Comparison of ENCODE assay signal across 1 cellular context in the genomic region with DNA sequence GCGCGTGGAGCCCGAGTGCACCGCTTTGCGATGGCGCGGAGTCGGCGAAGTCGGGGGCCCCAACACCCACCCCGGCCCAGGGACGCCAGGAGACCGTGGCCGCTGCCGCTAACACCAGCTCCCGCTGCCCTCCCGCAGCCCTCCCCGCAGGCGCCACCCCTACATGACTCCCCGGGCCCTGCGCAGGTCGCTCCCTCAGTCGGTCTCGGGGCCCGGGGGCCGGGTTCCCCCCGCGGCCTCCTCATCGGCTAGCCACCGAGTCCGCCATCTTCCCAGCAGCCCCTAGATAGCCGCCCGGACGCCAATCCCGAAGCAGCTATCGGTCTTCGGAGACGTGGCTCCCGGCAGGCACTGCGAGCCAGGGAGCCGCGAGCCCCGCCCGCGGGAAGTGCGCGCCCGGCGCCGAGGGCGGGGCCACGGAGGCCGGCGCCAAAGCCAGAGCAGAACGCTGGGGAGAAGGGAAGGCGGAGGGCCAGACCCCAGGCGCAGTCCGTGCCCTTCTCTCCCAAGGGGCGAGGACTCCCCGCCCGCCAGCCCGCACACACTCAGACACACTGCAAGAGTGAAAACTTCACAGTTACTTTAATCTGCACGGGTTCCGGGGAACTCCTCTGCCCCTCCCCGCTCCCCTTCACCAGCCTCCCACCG.
A peak's percentile ranks its signal among the peaks of the same experiment; 100 is the strongest.
TF ChIP-seq lines count a peak whose summit lies in the region.

FASTK (minus strand) TSS at position 288 of the 648 bp plus-strand sequence; CDS start at position 245, 43 bp downstream.

TF ChIP-seq in HepG2, 621 proteins besides CTCF, POLR2A, EP300 and RAD21 (continued from another document and continues in another):
- TF ChIP-seq FUBP1 (CRISPR knock-in tag; IDR thresholded peaks at IDR 0.05; ENCODE audit: borderline replicate concordance) (no peak), GZF1 (CRISPR knock-in tag; IDR thresholded peaks at IDR 0.05) (peak; percentile 66; the same call in 1 of the 2 replicates), ZBTB10 (CRISPR knock-in tag; IDR thresholded peaks at IDR 0.05; ENCODE audit: borderline replicate concordance) (no peak), ZNF605 (CRISPR knock-in tag; IDR thresholded peaks at IDR 0.05) (peak; percentile 38; the same call in 1 of the 2 replicates), ZNF543 (CRISPR knock-in tag; IDR thresholded peaks at IDR 0.05) (peak; percentile 89), ZGPAT (CRISPR knock-in tag; IDR thresholded peaks at IDR 0.05) (peak; percentile 79), REPIN1 (CRISPR knock-in tag; IDR thresholded peaks at IDR 0.05; ENCODE audit: borderline replicate concordance, low read depth) (peak; percentile 82; the same call in 1 of the 2 replicates), ZFP36 (IDR thresholded peaks at IDR 0.05; ENCODE audit: borderline replicate concordance, low read depth, low read length, partially characterized antibody) (no peak), KDM5A (IDR thresholded peaks at IDR 0.05; ENCODE audit: borderline replicate concordance, low read length) (peak; percentile 78), ETV5 (CRISPR knock-in tag; IDR thresholded peaks at IDR 0.05; ENCODE audit: borderline replicate concordance) (no peak), ZNF512B (CRISPR knock-in tag; IDR thresholded peaks at IDR 0.05; ENCODE audit: borderline replicate concordance) (no peak), MIXL1 (CRISPR knock-in tag; IDR thresholded peaks at IDR 0.05) (peak; percentile 12; the same call in 1 of the 2 replicates), BCL6 (CRISPR knock-in tag; IDR thresholded peaks at IDR 0.05) (0 out of 2 replicates have a peak, but pooled peaks have one; percentile 15), ZNF687 (CRISPR knock-in tag; IDR thresholded peaks at IDR 0.05) (peak; percentile 83), ZNF274 (CRISPR knock-in tag; IDR thresholded peaks at IDR 0.05) (peak; percentile 89), POLR2AphosphoS5 (IDR thresholded peaks at IDR 0.05; ENCODE audit: low read depth, low read length) (peak; percentile 68), ZNF44 (CRISPR knock-in tag; IDR thresholded peaks at IDR 0.05) (peak; percentile 77; the same call in 1 of the 2 replicates), SOX6 (IDR thresholded peaks at IDR 0.05) (no peak), SOX6 (CRISPR knock-in tag; IDR thresholded peaks at IDR 0.05) (peak; percentile 50), TBX2 (CRISPR knock-in tag; IDR thresholded peaks at IDR 0.05; ENCODE audit: borderline replicate concordance) (peak; percentile 22), ZNF770 (CRISPR knock-in tag; IDR thresholded peaks at IDR 0.05) (peak; percentile 35; the same call in 1 of the 2 replicates), CHD2 (IDR thresholded peaks at IDR 0.05; ENCODE audit: low read depth, low read length) (no peak; the same call in 1 of the 2 replicates), ZMYM4 (CRISPR knock-in tag; IDR thresholded peaks at IDR 0.05) (peak; percentile 37; the same call in 1 of the 2 replicates), JUNB (CRISPR knock-in tag; IDR thresholded peaks at IDR 0.05; ENCODE audit: borderline replicate concordance) (no peak)
- TF ChIP-seq, protein P1, sequence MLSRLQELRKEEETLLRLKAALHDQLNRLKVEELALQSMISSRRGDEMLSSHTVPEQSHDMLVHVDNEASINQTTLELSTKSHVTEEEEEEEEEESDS (CRISPR knock-in tag; IDR thresholded peaks at IDR 0.05; ENCODE audit: borderline replicate concordance): peak; percentile 84; the same call in 1 of the 2 replicates
- TF ChIP-seq, protein P2, sequence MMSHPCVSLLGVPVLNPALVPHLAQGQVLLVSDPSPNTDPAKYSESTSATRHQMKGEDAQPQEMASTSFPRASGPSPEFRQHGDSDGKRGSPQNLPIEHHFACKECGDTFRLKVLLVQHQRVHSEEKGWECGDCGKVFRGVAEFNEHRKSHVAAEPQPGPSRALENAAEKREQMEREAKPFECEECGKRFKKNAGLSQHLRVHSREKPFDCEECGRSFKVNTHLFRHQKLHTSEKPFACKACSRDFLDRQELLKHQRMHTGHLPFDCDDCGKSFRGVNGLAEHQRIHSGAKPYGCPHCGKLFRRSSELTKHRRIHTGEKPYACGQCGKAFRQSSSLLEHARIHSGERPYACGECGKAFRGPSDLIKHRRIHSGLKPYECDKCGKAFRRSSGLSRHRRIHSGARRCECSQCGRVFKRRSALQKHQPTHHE (CRISPR knock-in tag; IDR thresholded peaks at IDR 0.05; ENCODE audit: borderline replicate concordance): peak; percentile 57; the same call in 1 of the 2 replicates
- TF ChIP-seq, protein P3, sequence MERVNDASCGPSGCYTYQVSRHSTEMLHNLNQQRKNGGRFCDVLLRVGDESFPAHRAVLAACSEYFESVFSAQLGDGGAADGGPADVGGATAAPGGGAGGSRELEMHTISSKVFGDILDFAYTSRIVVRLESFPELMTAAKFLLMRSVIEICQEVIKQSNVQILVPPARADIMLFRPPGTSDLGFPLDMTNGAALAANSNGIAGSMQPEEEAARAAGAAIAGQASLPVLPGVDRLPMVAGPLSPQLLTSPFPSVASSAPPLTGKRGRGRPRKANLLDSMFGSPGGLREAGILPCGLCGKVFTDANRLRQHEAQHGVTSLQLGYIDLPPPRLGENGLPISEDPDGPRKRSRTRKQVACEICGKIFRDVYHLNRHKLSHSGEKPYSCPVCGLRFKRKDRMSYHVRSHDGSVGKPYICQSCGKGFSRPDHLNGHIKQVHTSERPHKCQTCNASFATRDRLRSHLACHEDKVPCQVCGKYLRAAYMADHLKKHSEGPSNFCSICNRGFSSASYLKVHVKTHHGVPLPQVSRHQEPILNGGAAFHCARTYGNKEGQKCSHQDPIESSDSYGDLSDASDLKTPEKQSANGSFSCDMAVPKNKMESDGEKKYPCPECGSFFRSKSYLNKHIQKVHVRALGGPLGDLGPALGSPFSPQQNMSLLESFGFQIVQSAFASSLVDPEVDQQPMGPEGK (CRISPR knock-in tag; IDR thresholded peaks at IDR 0.05): peak; percentile 83
- TF ChIP-seq, protein P4, sequence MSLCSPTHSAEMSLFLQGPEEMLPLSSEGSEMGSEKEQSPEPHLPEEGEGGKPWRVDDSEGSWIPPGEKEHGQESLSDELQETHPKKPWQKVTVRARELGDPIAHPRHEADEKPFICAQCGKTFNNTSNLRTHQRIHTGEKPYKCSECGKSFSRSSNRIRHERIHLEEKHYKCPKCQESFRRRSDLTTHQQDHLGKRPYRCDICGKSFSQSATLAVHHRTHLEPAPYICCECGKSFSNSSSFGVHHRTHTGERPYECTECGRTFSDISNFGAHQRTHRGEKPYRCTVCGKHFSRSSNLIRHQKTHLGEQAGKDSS (CRISPR knock-in tag; IDR thresholded peaks at IDR 0.05; ENCODE audit: borderline replicate concordance, low read depth): peak; percentile 31
- TF ChIP-seq, protein P5, sequence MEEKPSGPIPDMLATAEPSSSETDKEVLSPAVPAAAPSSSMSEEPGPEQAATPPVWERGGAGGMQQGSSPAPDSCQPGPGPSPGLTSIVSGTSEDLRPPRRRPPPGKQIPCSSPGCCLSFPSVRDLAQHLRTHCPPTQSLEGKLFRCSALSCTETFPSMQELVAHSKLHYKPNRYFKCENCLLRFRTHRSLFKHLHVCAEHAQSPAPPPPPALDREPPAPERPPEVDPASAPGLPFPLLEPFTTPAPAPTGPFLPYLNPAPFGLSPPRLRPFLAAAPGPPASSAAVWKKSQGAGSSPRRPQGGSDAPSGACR (CRISPR knock-in tag; IDR thresholded peaks at IDR 0.05): peak; percentile 69; the same call in 1 of the 2 replicates
